Comparison of ENCODE assay signal across 8 cellular contexts in genomic region chr14:75277796-75278421, GRCh38. TPM values are rescaled to one million over a fixed set of nuclear protein-coding genes. Genes with fewer than 3 reads are reported as not detected.
DNase-seq lines count a peak whose midpoint lies in the region; ATAC-seq, FAIRE-seq and TF ChIP-seq lines count a peak whose summit lies in the region.

No MANE protein-coding gene starts in this region.

- no peak overlapping the region for H3K23ac ChIP-seq in H1 (ENCODE audit: insufficient read length)

- H4K5ac ChIP-seq in H1 (ENCODE audit: insufficient read length, low read depth, low read length), result no peak overlapping the region

- peaks cover 10 to 13% of the 10 kb centered on the region in 2 donors for H3K36me3 Mint-ChIP-seq in activated T-cell treated with anti-CD3 and anti-CD28 coated beads, Interleukin-2, amount 50 U/mL, for 72 hours (ENCODE audit: insufficient read depth in 2 of 2)
- peaks cover 24% of the 10 kb centered on the region for H3K36me3 Mint-ChIP-seq in nephron progenitor cell (ENCODE audit: low read depth)

- H4K8ac ChIP-seq in H1 (ENCODE audit: extremely low read depth, insufficient read depth, low read length), result peak overlapping the region; percentile 92; the same call in 1 of the 2 replicates

- no peak for TF ChIP-seq RAD21 in H1 (IDR thresholded peaks at IDR 0.05 in 1 of 2, conservative IDR thresholded peaks at IDR 0.05 in 1 of 2; ENCODE audit: low read depth in 2 of 2, low read length in 2 of 2)

- no peaks in the 10 kb centered on the region for H3K79me1 ChIP-seq in H1 (ENCODE audit: low read depth, low read length)

- H3K4me1 ChIP-seq in PC-3 (ENCODE audit: insufficient read depth, low read length) (peaks cover 16% of the 10 kb centered on the region; the same call in 1 of the 2 replicates), H1 (replicated peaks in 1 of 4; ENCODE audit: control insufficient read depth in 3 of 4, insufficient read depth in 4 of 4, low read length in 3 of 4) (peaks cover 4 to 11% (median 10%) of the 10 kb centered on the region in 4 experiments)

- peak overlapping the region; percentile 61; the same call in 1 of the 2 replicates for H2BK20ac ChIP-seq in H1 (ENCODE audit: low read length)

- peak overlapping the region; percentile 72; the same call in 1 of the 2 replicates for H2BK15ac ChIP-seq in H1 (ENCODE audit: low read length)

- TF ChIP-seq POLR2A in H1 (IDR thresholded peaks at IDR 0.05; ENCODE audit: control extremely low read depth in 1 of 2, low read depth in 2 of 2, low read length in 2 of 2), result peak in 1 of 2 experiments; percentile 35; a peak in 1 of 3 replicates

- DNase-seq in activated T-cell treated with anti-CD3 and anti-CD28 coated beads, Interleukin-2, amount 50 U/mL, for 72 hours, result peak in 1 of 2 donors; percentile 54
- DNase-seq in activated T-cell treated with anti-CD3 and anti-CD28 coated beads, Interleukin-2, amount 50 U/mL, for 1 hour, result no peak
- DNase-seq in PC-3 (no peak), H1 (ENCODE audit: low read depth in 1 of 2, low spot score in 2 of 2) (no peak), nephron progenitor cell (no peak), NCI-H446 (lab: John Stamatoyannopoulos, UW) (no peak), GM20000 (ENCODE audit: low spot score) (no peak)
- no peak for DNase-seq in activated CD4-positive, alpha-beta T cell treated with anti-CD3 and anti-CD28 coated beads for 48 hours

- H3F3A ChIP-seq in PC-3 (ENCODE audit: low read length, unreplicated experiment), result no peaks in the 10 kb centered on the region

- peak overlapping the region; percentile 24 for H3K27ac Mint-ChIP-seq in activated T-cell treated with anti-CD3 and anti-CD28 coated beads, Interleukin-2, amount 50 U/mL, for 72 hours
- peak overlapping the region; percentile 100 for H3K27ac Mint-ChIP-seq in nephron progenitor cell

- H3K4me3 Mint-ChIP-seq in activated T-cell treated with anti-CD3 and anti-CD28 coated beads, Interleukin-2, amount 50 U/mL, for 72 hours, result peak overlapping the region; percentile 93 to 97
- H3K4me3 Mint-ChIP-seq in nephron progenitor cell, result peak overlapping the region; percentile 91

- ATAC-seq in activated T-cell treated with anti-CD3 and anti-CD28 coated beads, Interleukin-2, amount 50 U/mL, for 72 hours (replicated peaks in 1 of 2), result no peak
- ATAC-seq in PC-3, result peak; percentile 3

- no peaks in the 10 kb centered on the region for H3K79me2 ChIP-seq in PC-3 (ENCODE audit: low read length)
- peaks cover 0 to 12% of the 10 kb centered on the region in 2 experiments; a peak in 2 of 4 replicates for H3K79me2 ChIP-seq in H1 (ENCODE audit: control insufficient read depth in 1 of 2, insufficient read depth in 2 of 2, low read length in 2 of 2)

- FAIRE-seq in H1 (lab: Jason Lieb, UNC), result no peak

- peak overlapping the region; percentile 98 for H2BK5ac ChIP-seq in H1 (ENCODE audit: low read depth, low read length)

- no peak overlapping the region for H3K56ac ChIP-seq in H1 (replicated peaks; ENCODE audit: insufficient read length, low read depth, low read length)

- H3K14ac ChIP-seq in H1 (ENCODE audit: insufficient read length), result no peak overlapping the region

- no peaks in the 10 kb centered on the region for H3K9me2 ChIP-seq in PC-3 (replicated peaks; ENCODE audit: low read length)

- H3K23me2 ChIP-seq in H1 (ENCODE audit: low read depth, low read length), result peaks cover 24% of the 10 kb centered on the region; the same call in 1 of the 2 replicates

- WGBS in H1 (ENCODE audit: extremely low coverage in 1 of 2, insufficient coverage in 1 of 2, insufficient read length in 1 of 2, insufficient replicate concordance in 2 of 2, low coverage in 1 of 2, low lambda C conversion rate in 2 of 2, missing lambda C conversion rate in 1 of 2), 2 experiments, result 3% methylated on average over 23 of the region's 28 CpGs; no CpG with 5 or more reads in 1 of the 2 experiments

- no peak overlapping the region for H2BK120ac ChIP-seq in H1 (replicated peaks; ENCODE audit: low read depth, low read length)

- H3K9ac ChIP-seq in PC-3 (ENCODE audit: low read length) (peak overlapping the region; percentile 71), H1 (replicated peaks in 1 of 4; ENCODE audit: extremely low read depth in 1 of 4, low read depth in 3 of 4, low read length in 3 of 4) (peak overlapping the region; percentile 64 to 86 (median 81))

- H3K36me3 ChIP-seq in PC-3 (ENCODE audit: low read depth, low read length), result peaks cover 12% of the 10 kb centered on the region; the same call in 1 of the 2 replicates
- peaks cover 9 to 14% (median 10%) of the 10 kb centered on the region in 4 experiments; a peak in 7 of 8 replicates for H3K36me3 ChIP-seq in H1 (ENCODE audit: control insufficient read depth in 2 of 4, insufficient read depth in 4 of 4, low read length in 3 of 4)

- no peak for TF ChIP-seq EP300 in H1 (IDR thresholded peaks at IDR 0.05; ENCODE audit: borderline replicate concordance in 1 of 2, low read depth in 2 of 2, low read length in 2 of 2)

- H3K18ac ChIP-seq in H1 (ENCODE audit: extremely low read depth, low read length), result peak overlapping the region; percentile 38; the same call in 1 of the 2 replicates

- no peak overlapping the region for H3K4ac ChIP-seq in H1 (replicated peaks; ENCODE audit: insufficient read length, low read depth, low read length)

- H4K91ac ChIP-seq in H1 (replicated peaks; ENCODE audit: insufficient read length, low read length), result no peak overlapping the region

- H3K9me3 ChIP-seq in PC-3 (ENCODE audit: low read length) (no peaks in the 10 kb centered on the region), H1 (ENCODE audit: insufficient read depth in 2 of 2, low read depth in 1 of 2, low read length in 1 of 2) (no peaks in the 10 kb centered on the region)

- H3K27me3 ChIP-seq in PC-3 (ENCODE audit: low read length) (no peaks in the 10 kb centered on the region; the same call in 1 of the 2 replicates), H1 (replicated peaks in 1 of 4; ENCODE audit: control insufficient read depth in 3 of 4, extremely low read depth in 1 of 4, insufficient read depth in 3 of 4, low read length in 3 of 4) (peaks cover 0 to 26% (median 10%) of the 10 kb centered on the region in 4 experiments; a peak in 5 of 7 replicates)

- BruUV-seq in PC-3 (replicated peaks; lab: Mats Ljungman, UMichigan), result TSS peak; percentile 69

- H3K27me3 Mint-ChIP-seq in activated T-cell treated with anti-CD3 and anti-CD28 coated beads, Interleukin-2, amount 50 U/mL, for 72 hours (ENCODE audit: low read depth), result peaks cover 46% of the 10 kb centered on the region
- H3K27me3 Mint-ChIP-seq in nephron progenitor cell (ENCODE audit: low read depth, poor library complexity), result peaks cover 46% of the 10 kb centered on the region

- no peaks in the 10 kb centered on the region for H3K9me3 Mint-ChIP-seq in activated T-cell treated with anti-CD3 and anti-CD28 coated beads, Interleukin-2, amount 50 U/mL, for 72 hours
- no peaks in the 10 kb centered on the region for H3K9me3 Mint-ChIP-seq in nephron progenitor cell

- POLR2A ChIA-PET in PC-3 (lab: Charles Lee; ENCODE audit: unreplicated experiment), result interaction anchor here (1.0 kb wide), 1 partner anchor 19 kb away, joined by 6 read pairs; no protein-coding TSS in a partner anchor
- POLR2A ChIA-PET in H1 (lab: Charles Lee; ENCODE audit: partially characterized antibody), result interaction anchor here (0.7 to 14.8 kb wide), 32 partner anchors 9 to 392 kb away, joined by 3 to 351 read pairs (median 5); partner anchors contain the start of genes NEK9 and ZC2HC1C

- peak overlapping the region; percentile 100 for H3K4me2 ChIP-seq in PC-3 (ENCODE audit: low read length)
- H3K4me2 ChIP-seq in H1 (ENCODE audit: insufficient read depth in 1 of 2, low read depth in 2 of 2, low read length in 2 of 2), result peak overlapping the region; percentile 92

- CTCF ChIA-PET in PC-3 (lab: Charles Lee) (no interaction called here), H1 (lab: Charles Lee; ENCODE audit: partially characterized antibody) (interaction anchor here (1.5 to 2.0 kb wide), 3 partner anchors 17 to 20 kb away, joined by 3 to 10 read pairs (median 7); no protein-coding TSS in a partner anchor)

- intact Hi-C loops in PC-3 (cut with micrococcal nuclease), result loop anchor here (1.0 to 5.0 kb wide), 3 partner anchors 16 to 101 kb away; partner anchors contain the start of gene TMED10

- H3K4me1 Mint-ChIP-seq in activated T-cell treated with anti-CD3 and anti-CD28 coated beads, Interleukin-2, amount 50 U/mL, for 72 hours (ENCODE audit: low read depth), result peaks cover 45% of the 10 kb centered on the region
- H3K4me1 Mint-ChIP-seq in nephron progenitor cell, result peaks cover 62% of the 10 kb centered on the region

- H3K27ac ChIP-seq in PC-3 (ENCODE audit: low read length) (peak overlapping the region; percentile 14), H1 (ENCODE audit: low read depth, low read length) (peak overlapping the region; percentile 82)

- TF ChIP-seq CTCF in PC-3 (conservative IDR thresholded peaks at IDR 0.05; ENCODE audit: low read depth, low read length) (no peak), H1 (IDR thresholded peaks at IDR 0.05; ENCODE audit: control extremely low read depth in 1 of 3, insufficient read depth in 1 of 3, low read depth in 1 of 3, low read length in 3 of 3) (no peak), nephron progenitor cell (IDR thresholded peaks at IDR 0.05) (no peak), GM20000 (IDR thresholded peaks at IDR 0.05; ENCODE audit: extremely low read depth, missing control alignments) (no peak)

- peak overlapping the region; percentile 68; the same call in 1 of the 2 replicates for H2AK5ac ChIP-seq in H1 (ENCODE audit: low read depth, low read length)

- H2AFZ ChIP-seq in PC-3 (ENCODE audit: low read length) (peak overlapping the region; percentile 87), H1 (ENCODE audit: low read length) (peak overlapping the region; percentile 78; the same call in 1 of the 2 replicates)

- H2BK12ac ChIP-seq in H1 (ENCODE audit: low read depth, low read length), result peak overlapping the region; percentile 100

- H4K20me1 ChIP-seq in PC-3 (ENCODE audit: low read length) (peaks cover 29% of the 10 kb centered on the region), H1 (replicated peaks in 1 of 2; ENCODE audit: control insufficient read depth in 1 of 2, insufficient read depth in 2 of 2, low read length in 2 of 2) (peaks cover 4 to 7% of the 10 kb centered on the region in 2 experiments)

- peak overlapping the region; percentile 93 for H3K4me3 ChIP-seq in PC-3 (ENCODE audit: low read length)
- H3K4me3 ChIP-seq in H1 (ENCODE audit: extremely low read depth in 1 of 4, insufficient read depth in 2 of 4, low read depth in 3 of 4, low read length in 4 of 4), result peak overlapping the region; percentile 49 to 78 (median 64)

RNA-seq across cellular contexts. Expression of gene FOS, which starts 0.7 kb away (rescaled TPM):
- 10 to 100 TPM; 39.1 to 41.7 TPM for total RNA-seq in activated T-cell treated with anti-CD3 and anti-CD28 coated beads, Interleukin-2, amount 50 U/mL, for 72 hours
- 99.2 and 103 TPM in 2 replicates for total RNA-seq in PC-3 (2014; rRNA removed)
- 51.5 and 51.8 TPM in 2 replicates for total RNA-seq in H1 (2021; fragmentation: NEBNext Ultra II Directional; extraction: Animal tissue kit (Norgen Biotek cat#: 25700))
- polyA plus RNA-seq in H1 (2011; rRNA removed), result 50.2 and 74.5 TPM in 2 replicates
- polyA plus RNA-seq in H1 (2011; cell fraction: cytosol; rRNA removed), result 29.8 TPM
- 236 TPM for polyA plus RNA-seq in H1 (2011; cell fraction: nucleus; rRNA removed)
- 36.4 to 90.0 TPM (median 56.1 TPM) in 4 replicates for polyA plus RNA-seq in H1 (2012, experiment 1 of 2)
- 60.5 TPM for polyA plus RNA-seq in H1 (2012, experiment 2 of 2)
- 8.6 TPM for polyA plus RNA-seq in H1 (2013, experiment 1 of 2)
- polyA plus RNA-seq in H1 (2013, experiment 2 of 2), result 8.3 TPM
- polyA minus RNA-seq in H1 (2011; rRNA and poly(A)+ RNA removed), result 35.8 and 91.1 TPM in 2 replicates
- polyA minus RNA-seq in H1 (2011; cell fraction: cytosol; rRNA and poly(A)+ RNA removed), result 38.5 TPM
- polyA minus RNA-seq in H1 (2011; cell fraction: nucleus; rRNA and poly(A)+ RNA removed), result 604 TPM
